ENCODE assay signal across 24 cellular contexts in genomic region chr3:121493431-121493830, GRCh38.
DNase-seq lines count a peak whose midpoint lies in the region; ATAC-seq and TF ChIP-seq lines count a peak whose summit lies in the region.
"Had no signal": no experiment of that assay in that cellular context is flagged by ENCODE, and none has a peak within 500 bp of the region (broad histone marks: within the 10 kb centered on the region; RNA-seq: fewer than 3 reads in every experiment).

No MANE protein-coding gene starts in this region.

- peak; percentile 32 for TF ChIP-seq CTCF in AG04449 (IDR thresholded peaks at IDR 0.05; ENCODE audit: insufficient read depth, low read length, missing control alignments)

- DNase-seq in AG04449 (ENCODE audit: low read depth, low spot score) (no peak), EH (ENCODE audit: low read depth) (peak; percentile 16), fibroblast of peridontal ligament (ENCODE audit: extremely low read depth) (peak; percentile 57), head of caudate nucleus (no peak), NCI-H1105 (lab: John Stamatoyannopoulos, UW) (no peak), HuH-7 (ENCODE audit: low spot score) (no peak)
- DNase-seq: activated gamma-delta T cell treated with Interleukin-2 at 50 U/mL for 16 hours; CD8-positive, alpha-beta memory T cell; dorsolateral prefrontal cortex; glutamatergic neuron; left ventricle myocardium inferior; NCI-H146; NCI-H226; NCI-H82; SIG-M5; small intestine; stimulated activated naive CD4-positive, alpha-beta T cell; WERI-Rb-1 had no signal

- POLR2A ChIA-PET in AG04449 (lab: Yijun Ruan, JAX): no interaction called here

- CTCF ChIA-PET in AG04449 (lab: Yijun Ruan, JAX): interaction anchor here (1.6 kb wide), 1 partner anchor 932 kb away, joined by 6 read pairs; no protein-coding TSS in a partner anchor

- H3K4me3 ChIP-seq in AG04449 (ENCODE audit: low read depth, low read length): no peak overlapping the region
- H3K4me3 ChIP-seq: dorsolateral prefrontal cortex, left ventricle myocardium inferior, MG63, neural progenitor cell, prostate gland had no signal

- ATAC-seq in SK-N-SH treated with all-trans-retinoic acid at 6 μM for 48 hours (peak; percentile 71; the same call in 2 of the 3 replicates), GM18867 (IDR thresholded peaks at IDR 0.05; ENCODE audit: unreplicated experiment) (no peak)
- ATAC-seq: HepG2 had no signal

- intact Hi-C loops in head of caudate nucleus (cut with DNase I): no loop called here

TF ChIP-seq in SK-N-SH treated with all-trans-retinoic acid at 6 μM for 48 hours, 23 proteins besides CTCF, POLR2A, EP300 and RAD21:
- no peak for TF ChIP-seq ZFP3 (CRISPR knock-in tag; IDR thresholded peaks at IDR 0.05)
- no peak for TF ChIP-seq OSR1 (CRISPR knock-in tag; IDR thresholded peaks at IDR 0.05)
- no peak for TF ChIP-seq ZNF565 (CRISPR knock-in tag; conservative IDR thresholded peaks at IDR 0.05; ENCODE audit: low read depth)
- no peak for TF ChIP-seq ISL1 (CRISPR knock-in tag; IDR thresholded peaks at IDR 0.05)
- no peak for TF ChIP-seq CSDC2 (CRISPR knock-in tag; IDR thresholded peaks at IDR 0.05)
- TF ChIP-seq CREB5 (CRISPR knock-in tag; IDR thresholded peaks at IDR 0.05; ENCODE audit: low read depth): no peak
- TF ChIP-seq, protein P1, sequence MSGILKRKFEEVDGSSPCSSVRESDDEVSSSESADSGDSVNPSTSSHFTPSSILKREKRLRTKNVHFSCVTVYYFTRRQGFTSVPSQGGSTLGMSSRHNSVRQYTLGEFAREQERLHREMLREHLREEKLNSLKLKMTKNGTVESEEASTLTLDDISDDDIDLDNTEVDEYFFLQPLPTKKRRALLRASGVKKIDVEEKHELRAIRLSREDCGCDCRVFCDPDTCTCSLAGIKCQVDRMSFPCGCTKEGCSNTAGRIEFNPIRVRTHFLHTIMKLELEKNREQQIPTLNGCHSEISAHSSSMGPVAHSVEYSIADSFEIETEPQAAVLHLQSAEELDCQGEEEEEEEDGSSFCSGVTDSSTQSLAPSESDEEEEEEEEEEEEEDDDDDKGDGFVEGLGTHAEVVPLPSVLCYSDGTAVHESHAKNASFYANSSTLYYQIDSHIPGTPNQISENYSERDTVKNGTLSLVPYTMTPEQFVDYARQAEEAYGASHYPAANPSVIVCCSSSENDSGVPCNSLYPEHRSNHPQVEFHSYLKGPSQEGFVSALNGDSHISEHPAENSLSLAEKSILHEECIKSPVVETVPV (CRISPR knock-in tag; IDR thresholded peaks at IDR 0.05): no peak
- TF ChIP-seq RARB (CRISPR knock-in tag; IDR thresholded peaks at IDR 0.05): no peak
- TF ChIP-seq SNAI2 (CRISPR knock-in tag; IDR thresholded peaks at IDR 0.05): no peak
- no peak for TF ChIP-seq POU6F1 (CRISPR knock-in tag; IDR thresholded peaks at IDR 0.05; ENCODE audit: borderline replicate concordance, low read depth)

Comparison
In these comparisons a context has a peak if more than half of its experiments do, and no peak if none do; other contexts are left out.
1. DNase-seq: peak in EH (single experiment) and fibroblast of peridontal ligament (single experiment); none in AG04449 (single experiment), head of caudate nucleus (0 of 42), NCI-H1105 (single experiment) and HuH-7 (single experiment).